ENCODE assay signal across 8 cellular contexts in the genomic region with DNA sequence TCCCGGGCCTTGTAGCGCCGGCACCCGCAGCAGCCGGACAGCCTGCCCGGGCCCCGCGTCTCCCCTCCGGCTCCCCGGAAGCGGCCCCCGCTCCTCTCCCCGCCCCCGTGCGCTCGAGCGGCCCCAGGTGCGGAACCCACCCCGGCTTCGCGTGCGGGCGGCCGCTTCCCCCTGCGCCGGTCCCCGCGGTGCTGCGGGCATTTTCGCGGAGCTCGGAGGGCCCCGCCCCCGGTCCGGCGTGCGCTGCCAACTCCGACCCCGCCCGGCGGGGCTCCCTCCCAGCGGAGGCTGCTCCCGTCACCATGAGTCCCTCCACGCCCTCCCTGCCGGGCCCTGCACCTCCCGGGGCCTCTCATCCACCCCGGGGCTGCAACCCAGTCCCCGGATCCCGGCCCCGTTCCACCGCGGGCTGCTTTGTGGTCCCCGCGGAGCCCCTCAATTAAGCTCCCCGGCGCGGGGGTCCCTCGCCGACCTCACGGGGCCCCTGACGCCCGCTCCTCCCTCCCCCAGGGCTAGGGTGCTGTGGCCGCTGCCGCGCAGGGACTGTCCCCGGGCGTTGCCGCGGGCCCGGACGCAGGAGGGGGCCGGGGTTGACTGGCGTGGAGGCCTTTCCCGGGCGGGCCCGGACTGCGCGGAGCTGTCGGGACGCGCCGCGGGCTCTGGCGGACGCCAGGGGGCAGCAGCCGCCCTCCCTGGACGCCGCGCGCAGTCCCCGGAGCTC.
DNase-seq lines count a peak whose midpoint lies in the region; ATAC-seq lines count a peak whose summit lies in the region.

No MANE protein-coding gene starts in this region.

- peak overlapping the region; percentile 69 for H3K4me3 ChIP-seq in mesodermal cell (ENCODE audit: extremely low read depth, insufficient read depth, low read length, poor library complexity, severe bottlenecking)

- peaks cover 3% of the 10 kb centered on the region for H3K4me1 ChIP-seq in mesodermal cell (ENCODE audit: control insufficient read depth, insufficient read depth, low read length, poor library complexity, severe bottlenecking)

- peak overlapping the region; percentile 72 for H3K27ac ChIP-seq in mesodermal cell (ENCODE audit: low read depth, low read length, severe bottlenecking)

- DNase-seq in AG08396 (ENCODE audit: low spot score) (peak; percentile 89), NCI-H510A treated with DMSO at 0.1 percent for 48 hours (lab: John Stamatoyannopoulos, UW) (peak; percentile 88)
- DNase-seq in activated CD4-positive, alpha-beta T cell treated with anti-CD3 and anti-CD28 coated beads, Interleukin-2, amount 50 U/mL, for 4 hours: peak; percentile 58 to 67
- DNase-seq in effector CD8-positive, alpha-beta T cell (lab: John Stamatoyannopoulos, UW): peak; percentile 49
- peak; percentile 40 to 48 for DNase-seq in stimulated activated CD8-positive, alpha-beta memory T cell treated with anti-CD3 and anti-CD28 coated beads, Interleukin-4, amount 100 ng/mL, for 1 hour (ENCODE audit: low read depth in 2 of 2, low spot score in 1 of 2)

- no peaks in the 10 kb centered on the region for H3K9me3 ChIP-seq in mesodermal cell (ENCODE audit: control insufficient read depth, low read length)

- no peaks in the 10 kb centered on the region for H3K36me3 ChIP-seq in mesodermal cell (ENCODE audit: control insufficient read depth, insufficient read depth, low read length)

- WGBS in mesodermal cell (ENCODE audit: insufficient coverage in 2 of 2), 2 experiments: 0% methylated on average over 60 of the region's 91 CpGs

- ATAC-seq in GM18867 (IDR thresholded peaks at IDR 0.05; ENCODE audit: unreplicated experiment) (peak; percentile 39), HG03066 (IDR thresholded peaks at IDR 0.05; ENCODE audit: low read depth, unreplicated experiment) (peak; percentile 28)

Comparison
In these comparisons a context has a peak if more than half of its experiments do, and no peak if none do; other contexts are left out.
1. Peak in every context shown above with its lines: DNase-seq, ATAC-seq, H3K4me3 ChIP-seq and H3K27ac ChIP-seq.